ENCODE assay signal across 33 cellular contexts in genomic region chr22:19057539-19057938, GRCh38.
DNase-seq lines count a peak whose midpoint lies in the region; ATAC-seq, FAIRE-seq and TF ChIP-seq lines count a peak whose summit lies in the region.
"Had no signal": no experiment of that assay in that cellular context is flagged by ENCODE, and none has a peak within 500 bp of the region (broad histone marks: within the 10 kb centered on the region; RNA-seq: fewer than 3 reads in every experiment).

No MANE protein-coding gene starts in this region.

- TF ChIP-seq POLR2A in spleen (IDR thresholded peaks at IDR 0.05), result no peak

- H3K27ac ChIP-seq in RWPE1 (peak overlapping the region; percentile 33), kidney (ENCODE audit: low read depth in 2 of 2, low read length in 2 of 2) (no peak overlapping the region), spleen (no peak overlapping the region), psoas muscle (no peak overlapping the region)
- H3K27ac ChIP-seq in CD8-positive, alpha-beta memory T cell (ENCODE audit: low read depth, low read length), result no peak overlapping the region
- H3K27ac ChIP-seq: coronary artery, left ventricle myocardium inferior, Peyer's patch, tibial artery had no signal

- ATAC-seq in activated naive CD4-positive, alpha-beta T cell treated with anti-CD3 and anti-CD28 coated beads, Interleukin-2, amount 50 U/mL, for 72 hours, result no peak
- ATAC-seq in psoas muscle (no peak), GM21381 (IDR thresholded peaks at IDR 0.05; ENCODE audit: unreplicated experiment) (no peak)
- ATAC-seq: activated T-helper 17 cell treated with anti-CD3 and anti-CD28 coated beads, Interleukin-2, amount 50 U/mL, for 72 hours; WTC11 had no signal

- peak overlapping the region; percentile 21 to 46 for H3K27ac Mint-ChIP-seq in activated naive CD4-positive, alpha-beta T cell treated with anti-CD3 and anti-CD28 coated beads, Interleukin-2, amount 50 U/mL, for 72 hours
- H3K27ac Mint-ChIP-seq in activated naive CD4-positive, alpha-beta T cell treated with anti-CD3 and anti-CD28 coated beads for 36 hours, result no peak overlapping the region
- H3K27ac Mint-ChIP-seq in CD8-positive, alpha-beta memory T cell, result peak overlapping the region in 3 of 8 donors; percentile 29 to 58 (median 32)
- H3K27ac Mint-ChIP-seq: stimulated activated naive CD8-positive, alpha-beta T cell treated with anti-CD3 and anti-CD28 coated beads, Interleukin-15, Interleukin-2, amounts not matched to agents 100 ng/mL and 50 ng/mL, for 24 hours; WTC11 had no signal

- CTCF ChIA-PET in activated naive CD4-positive, alpha-beta T cell treated with anti-CD3 and anti-CD28 coated beads for 36 hours (lab: Charles Lee), result no interaction called here
- CTCF ChIA-PET in RWPE1 (lab: Yijun Ruan, JAX), result interaction anchor here (0.8 kb wide), 1 partner anchor 1206 kb away, joined by 4 read pairs; no protein-coding TSS in a partner anchor
- CTCF ChIA-PET in CD8-positive, alpha-beta memory T cell (lab: Charles Lee), result interaction anchor here (1.4 kb wide), 1 partner anchor 8 kb away, joined by 3 read pairs; no protein-coding TSS in a partner anchor

- intact Hi-C loops in activated naive CD4-positive, alpha-beta T cell treated with anti-CD3 and anti-CD28 coated beads for 36 hours (cut with micrococcal nuclease), result no loop called here
- intact Hi-C loops in kidney (cut with DNase I) (no loop called here), spleen (cut with DNase I; ENCODE audit: low total_unique reads) (no loop called here), psoas muscle (cut with DNase I) (no loop called here)

- H3K4me1 ChIP-seq in kidney (ENCODE audit: control insufficient read depth in 1 of 2, insufficient read depth in 1 of 2, low read depth in 1 of 2, low read length in 2 of 2), result peaks cover 5 to 8% of the 10 kb centered on the region in 2 donors
- no peaks in the 10 kb centered on the region for H3K4me1 ChIP-seq in spleen
- H3K4me1 ChIP-seq in CD8-positive, alpha-beta memory T cell (ENCODE audit: insufficient read depth, low read length), result no peaks in the 10 kb centered on the region
- H3K4me1 ChIP-seq in psoas muscle, result peaks cover 6% of the 10 kb centered on the region
- H3K4me1 ChIP-seq: Peyer's patch, tibial artery had no signal

- no peaks in the 10 kb centered on the region for H3K27me3 Mint-ChIP-seq in activated naive CD4-positive, alpha-beta T cell treated with anti-CD3 and anti-CD28 coated beads for 36 hours (ENCODE audit: low read depth)
- no peaks in the 10 kb centered on the region for H3K27me3 Mint-ChIP-seq in CD8-positive, alpha-beta memory T cell
- H3K27me3 Mint-ChIP-seq: activated T-helper 17 cell treated with anti-CD3 and anti-CD28 coated beads, Interleukin-2, amount 50 U/mL, for 72 hours; CD4-positive, CD25-positive, alpha-beta regulatory T cell; naive B cell; stimulated activated naive CD8-positive, alpha-beta T cell treated with anti-CD3 and anti-CD28 coated beads, Interleukin-15, Interleukin-2, amounts not matched to agents 100 ng/mL and 50 ng/mL, for 24 hours had no signal

- TF ChIP-seq CTCF in RWPE1 (conservative IDR thresholded peaks at IDR 0.05; ENCODE audit: low read depth) (no peak), kidney (IDR thresholded peaks at IDR 0.05; ENCODE audit: borderline replicate concordance, extremely low read depth, insufficient read depth) (no peak), spleen (IDR thresholded peaks at IDR 0.05 in 8 of 11, conservative IDR thresholded peaks at IDR 0.05 in 3 of 11) (no peak), psoas muscle (IDR thresholded peaks at IDR 0.05) (no peak)

- peaks cover 0 to 8% of the 10 kb centered on the region in 2 donors for H3K36me3 Mint-ChIP-seq in activated naive CD4-positive, alpha-beta T cell treated with anti-CD3 and anti-CD28 coated beads, Interleukin-2, amount 50 U/mL, for 72 hours
- H3K36me3 Mint-ChIP-seq in activated naive CD4-positive, alpha-beta T cell treated with anti-CD3 and anti-CD28 coated beads for 36 hours (ENCODE audit: low read depth), result peaks cover 12% of the 10 kb centered on the region
- peaks cover 0 to 92% (median 10%) of the 10 kb centered on the region in 3 donors for H3K36me3 Mint-ChIP-seq in CD8-positive, alpha-beta memory T cell

- peaks cover 6 to 32% of the 10 kb centered on the region in 2 donors for H3K36me3 ChIP-seq in kidney (ENCODE audit: control insufficient read depth in 1 of 2, insufficient read depth in 2 of 2, low read length in 2 of 2)
- H3K36me3 ChIP-seq in spleen, result peaks cover 0 to 100% (median 83%) of the 10 kb centered on the region in 6 donors
- peaks cover 31% of the 10 kb centered on the region for H3K36me3 ChIP-seq in CD8-positive, alpha-beta memory T cell (ENCODE audit: insufficient read depth, low read length)
- peaks cover 3 to 93% of the 10 kb centered on the region in 2 donors for H3K36me3 ChIP-seq in psoas muscle (ENCODE audit: insufficient read depth in 1 of 2, low read depth in 1 of 2)

- 84 to 96% (median 95%) methylated on average over 4 to 8 of the region's 8 CpGs for WGBS in spleen, 5 donors
- 60 to 77% (median 61%) methylated on average over 8 of the region's 8 CpGs for WGBS in psoas muscle, 3 donors

- H3K27me3 ChIP-seq in spleen (replicated peaks in 1 of 7) (no peaks in the 10 kb centered on the region), psoas muscle (ENCODE audit: insufficient read depth in 3 of 3, low read length in 2 of 3) (no peaks in the 10 kb centered on the region)
- no peaks in the 10 kb centered on the region for H3K27me3 ChIP-seq in CD8-positive, alpha-beta memory T cell (ENCODE audit: insufficient read depth, low read length, poor library complexity, severe bottlenecking)
- H3K27me3 ChIP-seq: Peyer's patch, tibial artery had no signal

- no peak for FAIRE-seq in kidney (lab: Jason Lieb, UNC)
- FAIRE-seq: D721Med had no signal

- H3K4me3 ChIP-seq in kidney (ENCODE audit: low read length in 2 of 2), result no peak overlapping the region
- no peak overlapping the region for H3K4me3 ChIP-seq in spleen
- H3K4me3 ChIP-seq in CD8-positive, alpha-beta memory T cell (ENCODE audit: low read length), result no peak overlapping the region
- no peak overlapping the region for H3K4me3 ChIP-seq in psoas muscle
- H3K4me3 ChIP-seq: coronary artery, left ventricle myocardium inferior, Peyer's patch, smooth muscle cell, tibial artery had no signal

- DNase-seq in activated naive CD4-positive, alpha-beta T cell treated with anti-CD3 and anti-CD28 coated beads, Interleukin-2, amount 50 U/mL, for 72 hours (ENCODE audit: low spot score in 2 of 2), result peak in 1 of 2 donors; percentile 25
- no peak for DNase-seq in activated naive CD4-positive, alpha-beta T cell treated with anti-CD3 and anti-CD28 coated beads for 36 hours
- DNase-seq in RWPE1 (ENCODE audit: low spot score) (no peak), kidney (peak; percentile 22), spleen (peak; percentile 55), psoas muscle (no peak)
- no peak for DNase-seq in CD8-positive, alpha-beta memory T cell
- DNase-seq: activated CD4-positive, alpha-beta T cell treated with anti-CD3 and anti-CD28 coated beads, Interleukin-2, amount 50 U/mL, for 1 hour; activated naive CD4-positive, alpha-beta T cell treated with anti-CD3 and anti-CD28 coated beads, Interleukin-2, amount 50 U/mL, for 16 hours; AML-193; anterior cingulate cortex; CD4-positive, CD25-positive, alpha-beta regulatory T cell; DND-41; GF-D8; glutamatergic neuron; left ventricle myocardium inferior; naive B cell; NCI-H1048; NCI-H1694; NCI-H446; NCI-H748 treated with DMSO at 0.1 percent for 48 hours; SIG-M5; stimulated activated CD4-positive, alpha-beta T cell treated with anti-CD3 and anti-CD28 coated beads, Interleukin-1b, Interleukin-23, amount 100 ng/mL, for 48 hours; T1000 had no signal

- POLR2A ChIA-PET in RWPE1 (lab: Yijun Ruan, JAX; ENCODE audit: low non-redundant PET), result no interaction called here
- POLR2A ChIA-PET in CD8-positive, alpha-beta memory T cell (lab: Charles Lee), result no interaction called here

- H3K9ac ChIP-seq in kidney (ENCODE audit: low read length in 2 of 2), result no peak overlapping the region

- H3K9me3 ChIP-seq in kidney (ENCODE audit: control insufficient read depth in 1 of 2, low read length in 2 of 2) (no peaks in the 10 kb centered on the region), spleen (no peaks in the 10 kb centered on the region), psoas muscle (no peaks in the 10 kb centered on the region)
- no peaks in the 10 kb centered on the region for H3K9me3 ChIP-seq in CD8-positive, alpha-beta memory T cell (ENCODE audit: low read length)
- H3K9me3 ChIP-seq: left ventricle myocardium inferior, Peyer's patch, tibial artery had no signal

- H3K4me3 Mint-ChIP-seq in activated naive CD4-positive, alpha-beta T cell treated with anti-CD3 and anti-CD28 coated beads for 36 hours, result no peak overlapping the region
- no peak overlapping the region for H3K4me3 Mint-ChIP-seq in CD8-positive, alpha-beta memory T cell
- H3K4me3 Mint-ChIP-seq: activated T-helper 17 cell treated with anti-CD3 and anti-CD28 coated beads, Interleukin-2, amount 50 U/mL, for 72 hours; CD4-positive, CD25-positive, alpha-beta regulatory T cell; naive B cell; stimulated activated naive CD8-positive, alpha-beta T cell treated with anti-CD3 and anti-CD28 coated beads, Interleukin-15, Interleukin-2, amounts not matched to agents 100 ng/mL and 50 ng/mL, for 24 hours; WTC11 had no signal

- H3K9me3 Mint-ChIP-seq in activated naive CD4-positive, alpha-beta T cell treated with anti-CD3 and anti-CD28 coated beads, Interleukin-2, amount 50 U/mL, for 72 hours, result no peaks in the 10 kb centered on the region
- H3K9me3 Mint-ChIP-seq in activated naive CD4-positive, alpha-beta T cell treated with anti-CD3 and anti-CD28 coated beads for 36 hours, result no peaks in the 10 kb centered on the region
- H3K9me3 Mint-ChIP-seq in CD8-positive, alpha-beta memory T cell, result no peaks in the 10 kb centered on the region
- H3K9me3 Mint-ChIP-seq: activated T-helper 17 cell treated with anti-CD3 and anti-CD28 coated beads, Interleukin-2, amount 50 U/mL, for 72 hours; CD4-positive, CD25-positive, alpha-beta regulatory T cell; naive B cell; stimulated activated naive CD8-positive, alpha-beta T cell treated with anti-CD3 and anti-CD28 coated beads, Interleukin-15, Interleukin-2, amounts not matched to agents 100 ng/mL and 50 ng/mL, for 24 hours; WTC11 had no signal

- H3K4me1 Mint-ChIP-seq in activated naive CD4-positive, alpha-beta T cell treated with anti-CD3 and anti-CD28 coated beads for 36 hours (ENCODE audit: low read depth), result peaks cover 1% of the 10 kb centered on the region
- peaks cover 2 to 9% (median 9%) of the 10 kb centered on the region in 3 donors for H3K4me1 Mint-ChIP-seq in CD8-positive, alpha-beta memory T cell
- H3K4me1 Mint-ChIP-seq: WTC11 had no signal

Comparison
In these comparisons a context has a peak if more than half of its experiments do, and no peak if none do; other contexts are left out.
1. DNase-seq: peak in kidney (single experiment) and spleen (single experiment); none in activated naive CD4-positive, alpha-beta T cell treated with anti-CD3 and anti-CD28 coated beads for 36 hours (single experiment), RWPE1 (single experiment), CD8-positive, alpha-beta memory T cell (0 of 5) and psoas muscle (0 of 2).